ENCODE assay signal across 1 cellular context in genomic region chr3:39139442-39139841, GRCh38.
TF ChIP-seq lines count a peak whose summit lies in the region.

No MANE protein-coding gene starts in this region.

TF ChIP-seq in GM12878, 131 proteins besides CTCF, POLR2A, EP300 and RAD21:
- TF ChIP-seq MLLT1 (IDR thresholded peaks at IDR 0.05) (no peak), POLR2AphosphoS5 (IDR thresholded peaks at IDR 0.05; ENCODE audit: low read length) (peak; percentile 46; the same call in 1 of the 2 replicates)
